15 cellular contexts compared by ENCODE assay signal in genomic region chr10:63258920-63259678, GRCh38.
DNase-seq lines count a peak whose midpoint lies in the region; ATAC-seq, FAIRE-seq and TF ChIP-seq lines count a peak whose summit lies in the region.
"Had no signal": no experiment of that assay in that cellular context is flagged by ENCODE, and none has a peak within 500 bp of the region (broad histone marks: within the 10 kb centered on the region; RNA-seq: fewer than 3 reads in every experiment).

No MANE protein-coding gene starts in this region.

- H3K9me3 Mint-ChIP-seq in activated T-cell treated with anti-CD3 and anti-CD28 coated beads, Interleukin-2, amount 50 U/mL, for 4 hours: no peaks in the 10 kb centered on the region

- no TSS peak for BruUV-seq in OCI-LY7 (replicated peaks; lab: Mats Ljungman, UMichigan)

- H3K4me1 ChIP-seq in OCI-LY7 (ENCODE audit: insufficient read depth, low read length, poor library complexity, severe bottlenecking) (peaks cover 96% of the 10 kb centered on the region), stomach (peaks cover 52 to 99% (median 72%) of the 10 kb centered on the region in 4 donors)

- peaks cover 78% of the 10 kb centered on the region for H3K4me1 Mint-ChIP-seq in activated T-cell treated with anti-CD3 and anti-CD28 coated beads, Interleukin-2, amount 50 U/mL, for 4 hours (ENCODE audit: low read depth)

- POLR2A ChIA-PET in OCI-LY7 (lab: Charles Lee): interaction anchor here (0.6 to 8.2 kb wide), 4 partner anchors 8 to 38 kb away, joined by 3 to 89 read pairs (median 14); no protein-coding TSS in a partner anchor

- no peaks in the 10 kb centered on the region for H3K27me3 ChIP-seq in stomach
- H3K27me3 ChIP-seq: right atrium auricular region had no signal

- no peak for TF ChIP-seq POLR2A in stomach (IDR thresholded peaks at IDR 0.05)

- FAIRE-seq in frontal cortex (lab: Jason Lieb, UNC): no peak

- intact Hi-C loops in OCI-LY7 (cut with micrococcal nuclease; ENCODE audit: unreplicated experiment) (loop anchor here (2.0 kb wide), 1 partner anchor 16 kb away; no protein-coding TSS in a partner anchor), stomach (cut with DNase I; ENCODE audit: low total_unique reads) (no loop called here)

- peak overlapping the region; percentile 47 for H3K4me3 Mint-ChIP-seq in activated T-cell treated with anti-CD3 and anti-CD28 coated beads, Interleukin-2, amount 50 U/mL, for 4 hours

- no peaks in the 10 kb centered on the region for H3K27me3 Mint-ChIP-seq in activated T-cell treated with anti-CD3 and anti-CD28 coated beads, Interleukin-2, amount 50 U/mL, for 4 hours (ENCODE audit: low read depth)

- no peak for DNase-seq in activated T-cell treated with anti-CD3 and anti-CD28 coated beads, Interleukin-2, amount 50 U/mL, for 4 hours
- DNase-seq in activated T-cell treated with anti-CD3 and anti-CD28 coated beads, Interleukin-2, amount 50 U/mL, for 1 hour: no peak
- no peak for DNase-seq in OCI-LY7 (ENCODE audit: low spot score)
- DNase-seq in fibroblast of villous mesenchyme (ENCODE audit: low read depth): peak; percentile 26
- no peak for DNase-seq in stomach
- DNase-seq in frontal cortex (ENCODE audit: low spot score in 2 of 2): no peak
- no peak for DNase-seq in NCI-H187 (lab: John Stamatoyannopoulos, UW)
- DNase-seq in UCSD-AML1 (lab: John Stamatoyannopoulos, UW; ENCODE audit: unreplicated experiment): no peak
- DNase-seq: amygdala; effector memory CD4-positive, alpha-beta T cell; mesenchymal stem cell; NCI-H1436 treated with DMSO at 0.1 percent for 48 hours; T-helper 9 cell had no signal

- H3K4me2 ChIP-seq in OCI-LY7 (ENCODE audit: low read length): peak overlapping the region; percentile 84

- H3K36me3 ChIP-seq in OCI-LY7 (ENCODE audit: insufficient read depth, low read length) (peaks cover 80% of the 10 kb centered on the region), stomach (peaks cover 0 to 9% (median 2%) of the 10 kb centered on the region in 4 donors)
- H3K36me3 ChIP-seq: thoracic aorta had no signal

- H3K9me3 ChIP-seq in OCI-LY7 (ENCODE audit: low read length) (peaks cover 5% of the 10 kb centered on the region; the same call in 1 of the 2 replicates), stomach (no peaks in the 10 kb centered on the region)
- H3K9me3 ChIP-seq: right atrium auricular region, thoracic aorta had no signal

- peak overlapping the region; percentile 82 for H3K4me3 ChIP-seq in OCI-LY7 (ENCODE audit: low read depth, low read length, poor library complexity, severe bottlenecking)
- H3K4me3 ChIP-seq in fibroblast of villous mesenchyme (ENCODE audit: low read depth, low read length): no peak overlapping the region
- no peak overlapping the region for H3K4me3 ChIP-seq in stomach
- H3K4me3 ChIP-seq: right atrium auricular region, thoracic aorta had no signal

- TF ChIP-seq CTCF in OCI-LY7 (conservative IDR thresholded peaks at IDR 0.05; ENCODE audit: low read length): no peak
- no peak for TF ChIP-seq CTCF in fibroblast of villous mesenchyme (IDR thresholded peaks at IDR 0.05; ENCODE audit: insufficient read depth, low read depth, low read length)
- no peak for TF ChIP-seq CTCF in stomach (IDR thresholded peaks at IDR 0.05)

- H3K27ac ChIP-seq in OCI-LY7 (ENCODE audit: low read depth, low read length, poor library complexity, severe bottlenecking) (peak overlapping the region; percentile 94), stomach (peak overlapping the region in 3 of 5 donors; percentile 33 to 74 (median 35))

- TF ChIP-seq EP300 in stomach (IDR thresholded peaks at IDR 0.05): no peak

- no peaks in the 10 kb centered on the region for H3K9me2 ChIP-seq in OCI-LY7 (ENCODE audit: insufficient read depth, low read length)

- CTCF ChIA-PET in OCI-LY7 (lab: Charles Lee; ENCODE audit: unreplicated experiment): no interaction called here

- peaks cover 13% of the 10 kb centered on the region for H3K36me3 Mint-ChIP-seq in activated T-cell treated with anti-CD3 and anti-CD28 coated beads, Interleukin-2, amount 50 U/mL, for 4 hours (ENCODE audit: insufficient read depth)

- ATAC-seq in activated T-cell treated with anti-CD3 and anti-CD28 coated beads, Interleukin-2, amount 50 U/mL, for 4 hours: no peak

- H2AFZ ChIP-seq in OCI-LY7 (ENCODE audit: low read length): no peak overlapping the region

- peaks cover 100% of the 10 kb centered on the region for H3K79me2 ChIP-seq in OCI-LY7 (ENCODE audit: insufficient read depth, low read depth, low read length)

- WGBS in stomach, 5 donors: 67 to 75% (median 69%) methylated on average over 2 of the region's 2 CpGs

- H4K20me1 ChIP-seq in OCI-LY7 (ENCODE audit: insufficient read depth, low read length): peaks cover 24% of the 10 kb centered on the region
